ENCODE assay signal across 22 cellular contexts in genomic region chr17:15109608-15110007, GRCh38.
DNase-seq lines count a peak whose midpoint lies in the region; ATAC-seq, FAIRE-seq and TF ChIP-seq lines count a peak whose summit lies in the region.
"Had no signal": no experiment of that assay in that cellular context is flagged by ENCODE, and none has a peak within 500 bp of the region (broad histone marks: within the 10 kb centered on the region; RNA-seq: fewer than 3 reads in every experiment).

No MANE protein-coding gene starts in this region.

- H3K36me3 ChIP-seq in HepG2 (replicated peaks in 1 of 2; ENCODE audit: control insufficient read depth in 1 of 2, insufficient read depth in 2 of 2, low read length in 2 of 2) (no peaks in the 10 kb centered on the region), right lobe of liver (no peaks in the 10 kb centered on the region), OCI-LY7 (ENCODE audit: insufficient read depth, low read length) (no peaks in the 10 kb centered on the region), suprapubic skin (no peaks in the 10 kb centered on the region)
- H3K36me3 ChIP-seq: Peyer's patch had no signal

- no peaks in the 10 kb centered on the region for H3K36me3 Mint-ChIP-seq in natural killer cell treated with Interleukin-12 subunit alpha and Interleukin-12 subunit beta and Interleukin-15 and Interleukin-18, amount 100 ng/mL, for 72 hours

- TF ChIP-seq POLR2A in HepG2 (IDR thresholded peaks at IDR 0.05; ENCODE audit: insufficient read depth in 1 of 2, low read depth in 2 of 2, low read length in 2 of 2): no peak
- no peak for TF ChIP-seq POLR2A in right lobe of liver (IDR thresholded peaks at IDR 0.05)
- TF ChIP-seq POLR2A in suprapubic skin (IDR thresholded peaks at IDR 0.05): no peak

- H3K4me3 Mint-ChIP-seq in natural killer cell treated with Interleukin-12 subunit alpha and Interleukin-12 subunit beta and Interleukin-15 and Interleukin-18, amount 100 ng/mL, for 72 hours: no peak overlapping the region

- H2AFZ ChIP-seq in HepG2 (ENCODE audit: low read length) (no peak overlapping the region), OCI-LY7 (ENCODE audit: low read length) (peak overlapping the region; percentile 88; the same call in 1 of the 2 replicates)

- peaks cover 0 to 4% of the 10 kb centered on the region in 2 donors for H3K4me1 Mint-ChIP-seq in natural killer cell treated with Interleukin-12 subunit alpha and Interleukin-12 subunit beta and Interleukin-15 and Interleukin-18, amount 100 ng/mL, for 72 hours (ENCODE audit: low read depth in 2 of 2)

- H3K4me2 ChIP-seq in HepG2 (ENCODE audit: low read depth, low read length) (no peak overlapping the region), OCI-LY7 (ENCODE audit: low read length) (peak overlapping the region; percentile 67)

- H3K9ac ChIP-seq in HepG2 (ENCODE audit: insufficient read depth, low read depth, low read length): no peak overlapping the region

- H3K27me3 ChIP-seq in HepG2 (ENCODE audit: control insufficient read depth in 1 of 2, insufficient read depth in 2 of 2, low read length in 2 of 2) (peaks cover 2% of the 10 kb centered on the region in 2 experiments; a peak in 2 of 5 replicates), right lobe of liver (no peaks in the 10 kb centered on the region), suprapubic skin (no peaks in the 10 kb centered on the region)
- H3K27me3 ChIP-seq: Peyer's patch had no signal

- TF ChIP-seq CTCF in HepG2 (CRISPR knock-in tag; IDR thresholded peaks at IDR 0.05) (no peak), right lobe of liver (IDR thresholded peaks at IDR 0.05) (no peak), OCI-LY7 (conservative IDR thresholded peaks at IDR 0.05; ENCODE audit: low read length) (no peak), suprapubic skin (IDR thresholded peaks at IDR 0.05) (no peak)

- TF ChIP-seq EP300 in HepG2 (IDR thresholded peaks at IDR 0.05; ENCODE audit: low read depth in 2 of 2, low read length in 2 of 2): no peak
- no peak for TF ChIP-seq EP300 in HepG2 (CRISPR knock-in tag; IDR thresholded peaks at IDR 0.05; ENCODE audit: borderline replicate concordance)
- no peak for TF ChIP-seq EP300 in suprapubic skin (IDR thresholded peaks at IDR 0.05)

- no peak for DNase-seq in HepG2 (ENCODE audit: low spot score)
- no peak for DNase-seq in right lobe of liver
- DNase-seq in OCI-LY7 (ENCODE audit: low spot score): peak; percentile 71
- peak; percentile 43 for DNase-seq in germinal center (ENCODE audit: low spot score)
- no peak for DNase-seq in stimulated activated CD4-positive, alpha-beta T cell treated with anti-CD3 and anti-CD28 coated beads, Interleukin-12 subunit alpha, Interleukin-12 subunit beta, amount 100 ng/mL, for 4 hours
- no peak for DNase-seq in suprapubic skin (ENCODE audit: low spot score in 2 of 2)
- DNase-seq in natural killer cell treated with Interleukin-12 subunit alpha and Interleukin-12 subunit beta and Interleukin-15 and Interleukin-18, amount 100 ng/mL, for 72 hours (ENCODE audit: low spot score): no peak
- DNase-seq: COR-L47; DMS 273 treated with DMSO at 0.1 percent for 48 hours; DMS79 treated with DMSO at 0.1 percent for 48 hours; IMR-90; NCI-H1417; NCI-H1694 treated with DMSO at 0.1 percent for 48 hours; NCI-H2107; NCI-H69; NK-92 treated with Interleukin-12 subunit alpha and Interleukin-12 subunit beta, amount 100 ng/mL, for 24 hours; Peyer's patch had no signal

- H3K79me2 ChIP-seq in HepG2 (ENCODE audit: insufficient read depth, low read length) (no peaks in the 10 kb centered on the region), OCI-LY7 (ENCODE audit: insufficient read depth, low read depth, low read length) (no peaks in the 10 kb centered on the region)

- no peak overlapping the region for H3K27ac Mint-ChIP-seq in natural killer cell treated with Interleukin-12 subunit alpha and Interleukin-12 subunit beta and Interleukin-15 and Interleukin-18, amount 100 ng/mL, for 72 hours

- H3K9me3 ChIP-seq in HepG2 (ENCODE audit: low read length) (no peaks in the 10 kb centered on the region), right lobe of liver (no peaks in the 10 kb centered on the region), OCI-LY7 (ENCODE audit: low read length) (no peaks in the 10 kb centered on the region), suprapubic skin (no peaks in the 10 kb centered on the region)
- H3K9me3 ChIP-seq: Peyer's patch had no signal

- no peak overlapping the region for H3K27ac ChIP-seq in HepG2 (ENCODE audit: extremely low read length, insufficient read depth, low read length)
- no peak overlapping the region for H3K27ac ChIP-seq in right lobe of liver
- H3K27ac ChIP-seq in OCI-LY7 (ENCODE audit: low read depth, low read length, poor library complexity, severe bottlenecking): peak overlapping the region; percentile 62
- H3K27ac ChIP-seq in suprapubic skin: no peak overlapping the region
- H3K27ac ChIP-seq: HL-60, Peyer's patch had no signal

- in situ Hi-C loops in HepG2 (cut with HindIII; ENCODE audit: extremely low pct_ligation_motif_present, low pct_unique_long_range_greater_than_20kb): loop anchor here (10.0 kb wide), 1 partner anchor 55 kb away; no protein-coding TSS in a partner anchor

- 35% methylated on average over 3 of the region's 3 CpGs for whole genome bisulfite sequencing in HepG2 (ENCODE audit: low lambda C conversion rate)
- WGBS in right lobe of liver (ENCODE audit: insufficient coverage, low coverage, low lambda C conversion rate, missing lambda C conversion rate): 92% methylated on average over 3 of the region's 3 CpGs
- WGBS in suprapubic skin: 52% methylated on average over 3 of the region's 3 CpGs

- CTCF ChIA-PET in HepG2 (lab: Yijun Ruan, JAX; ENCODE audit: low intra/inter-chr PET ratio, low total read pairs): no interaction called here
- CTCF ChIA-PET in OCI-LY7 (lab: Charles Lee; ENCODE audit: unreplicated experiment): no interaction called here

- FAIRE-seq in HepG2 (lab: Jason Lieb, UNC): no peak
- FAIRE-seq: A204.1 had no signal

- POLR2A ChIA-PET in HepG2 (lab: Yijun Ruan, JAX) (no interaction called here), OCI-LY7 (lab: Charles Lee) (interaction anchor here (0.5 to 0.7 kb wide), 4 partner anchors 394 to 1882 kb away, joined by 3 to 6 read pairs (median 4); no protein-coding TSS in a partner anchor)

- BruUV-seq in HepG2 (replicated peaks; lab: Mats Ljungman, UMichigan) (no TSS peak), OCI-LY7 (replicated peaks; lab: Mats Ljungman, UMichigan) (no TSS peak)

- no peaks in the 10 kb centered on the region for H3K4me1 ChIP-seq in HepG2 (ENCODE audit: insufficient read depth, low read length)
- H3K4me1 ChIP-seq in right lobe of liver: no peaks in the 10 kb centered on the region
- H3K4me1 ChIP-seq in OCI-LY7 (ENCODE audit: insufficient read depth, low read length, poor library complexity, severe bottlenecking): peaks cover 26% of the 10 kb centered on the region
- H3K4me1 ChIP-seq in suprapubic skin: no peaks in the 10 kb centered on the region
- H3K4me1 ChIP-seq: Peyer's patch had no signal

- H3K9me3 Mint-ChIP-seq in natural killer cell treated with Interleukin-12 subunit alpha and Interleukin-12 subunit beta and Interleukin-15 and Interleukin-18, amount 100 ng/mL, for 72 hours: no peaks in the 10 kb centered on the region

- intact Hi-C loops in HepG2 (cut with micrococcal nuclease; ENCODE audit: unreplicated experiment): no loop called here
- intact Hi-C loops in right lobe of liver (cut with DNase I): no loop called here
- intact Hi-C loops in OCI-LY7 (cut with micrococcal nuclease; ENCODE audit: unreplicated experiment): no loop called here

- no peaks in the 10 kb centered on the region for H3K27me3 Mint-ChIP-seq in natural killer cell treated with Interleukin-12 subunit alpha and Interleukin-12 subunit beta and Interleukin-15 and Interleukin-18, amount 100 ng/mL, for 72 hours

- H3K9me2 ChIP-seq in OCI-LY7 (ENCODE audit: insufficient read depth, low read length): no peaks in the 10 kb centered on the region

- TF ChIP-seq RAD21 in HepG2 (CRISPR knock-in tag; IDR thresholded peaks at IDR 0.05): no peak

- H4K20me1 ChIP-seq in HepG2 (ENCODE audit: insufficient read depth, low read length) (no peaks in the 10 kb centered on the region), OCI-LY7 (ENCODE audit: insufficient read depth, low read length) (no peaks in the 10 kb centered on the region)

- ATAC-seq in HepG2 (no peak), right lobe of liver (no peak), GM18502 (IDR thresholded peaks at IDR 0.05; ENCODE audit: poor library complexity, unreplicated experiment) (no peak)
- no peak for ATAC-seq in natural killer cell treated with Interleukin-12 subunit alpha and Interleukin-12 subunit beta and Interleukin-15 and Interleukin-18, amount 100 ng/mL, for 72 hours
- ATAC-seq: HCT116, Right ventricle myocardium inferior had no signal

- H3K4me3 ChIP-seq in HepG2 (replicated peaks in 1 of 3; ENCODE audit: insufficient read depth in 1 of 3, low read depth in 2 of 3, low read length in 3 of 3) (no peak overlapping the region), right lobe of liver (no peak overlapping the region), OCI-LY7 (ENCODE audit: low read depth, low read length, poor library complexity, severe bottlenecking) (peak overlapping the region; percentile 23), suprapubic skin (no peak overlapping the region)
- H3K4me3 ChIP-seq: Peyer's patch had no signal

TF ChIP-seq in HepG2, 621 proteins besides CTCF, POLR2A, EP300 and RAD21 (continues in another document):
- TF ChIP-seq ZNF597 (CRISPR knock-in tag; IDR thresholded peaks at IDR 0.05) (no peak), PATZ1 (CRISPR knock-in tag; IDR thresholded peaks at IDR 0.05) (no peak)

Comparison
In these comparisons a context has a peak if more than half of its experiments do, and no peak if none do; other contexts are left out.
1. DNase-seq: peak in OCI-LY7 (single experiment) and germinal center (single experiment); none in HepG2 (single experiment), right lobe of liver (0 of 3), stimulated activated CD4-positive, alpha-beta T cell treated with anti-CD3 and anti-CD28 coated beads, Interleukin-12 subunit alpha, Interleukin-12 subunit beta, amount 100 ng/mL, for 4 hours (single experiment), suprapubic skin (0 of 2) and natural killer cell treated with Interleukin-12 subunit alpha and Interleukin-12 subunit beta and Interleukin-15 and Interleukin-18, amount 100 ng/mL, for 72 hours (single experiment).